Comparison of ENCODE assay signal across 1 cellular context in the genomic region with DNA sequence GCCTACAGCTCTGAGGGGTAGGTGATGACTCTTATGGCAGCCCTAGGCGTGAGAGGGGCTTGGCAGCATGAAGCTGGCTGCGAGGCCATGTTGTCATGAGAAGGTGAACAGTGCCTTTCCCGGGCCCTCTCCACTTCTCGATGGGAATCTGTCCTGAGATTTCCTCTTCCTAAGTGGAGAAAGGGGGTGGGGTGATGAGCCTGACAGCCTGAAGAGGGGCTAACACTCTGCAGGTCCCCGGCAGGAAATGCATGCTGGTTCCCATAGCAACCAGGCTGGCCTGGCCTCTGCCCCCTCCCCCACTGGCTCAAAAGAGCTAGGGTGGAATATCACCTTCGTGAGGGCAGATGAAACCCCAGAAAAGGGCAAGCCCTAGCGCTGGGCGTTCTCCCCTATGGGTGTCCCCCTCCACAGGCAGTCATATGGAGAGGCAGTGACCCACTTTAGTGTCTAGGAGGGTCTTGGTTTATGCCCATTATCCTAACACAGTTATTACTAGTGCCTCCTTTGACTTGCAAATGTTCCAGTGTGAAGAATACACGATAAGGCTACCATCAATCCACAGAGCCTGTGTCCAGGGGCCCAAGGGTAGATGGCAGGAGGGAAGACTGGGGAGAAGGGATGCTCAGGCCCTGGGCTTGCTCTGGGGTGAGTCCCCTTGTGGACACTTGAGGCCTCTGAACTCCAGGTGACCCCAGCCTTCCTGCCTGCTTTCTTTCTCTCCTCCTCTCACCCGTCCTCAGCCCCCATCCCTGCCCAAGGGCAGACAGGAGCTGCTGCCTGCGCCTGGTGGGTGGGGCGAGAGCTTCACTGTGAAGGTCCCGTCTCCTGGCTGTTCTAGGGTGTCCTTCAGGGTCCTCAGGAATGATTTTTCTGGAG.
TF ChIP-seq lines count a peak whose summit lies in the region.

No MANE protein-coding gene starts in this region.

TF ChIP-seq in H1, 55 proteins besides CTCF, POLR2A, EP300 and RAD21:
- TF ChIP-seq SP1 (IDR thresholded peaks at IDR 0.05; ENCODE audit: low read depth, low read length) (peak; percentile 79), SIN3A (conservative IDR thresholded peaks at IDR 0.05 in 1 of 2, IDR thresholded peaks at IDR 0.05 in 1 of 2; ENCODE audit: low read depth in 1 of 2, low read length in 2 of 2) (peak in 1 of 2 experiments; percentile 92; a peak in 2 of 4 replicates), RXRA (IDR thresholded peaks at IDR 0.05; ENCODE audit: insufficient read depth, low read depth, low read length) (peak; percentile 93), BRCA1 (IDR thresholded peaks at IDR 0.05; ENCODE audit: low read depth, low read length) (no peak), MAFK (IDR thresholded peaks at IDR 0.05; ENCODE audit: low read depth, low read length) (no peak), SP4 (IDR thresholded peaks at IDR 0.05; ENCODE audit: low read length) (no peak), ASH2L (IDR thresholded peaks at IDR 0.05; ENCODE audit: low read length) (peak; percentile 63), SRF (IDR thresholded peaks at IDR 0.05; ENCODE audit: low read depth, low read length) (no peak), CEBPB (IDR thresholded peaks at IDR 0.05; ENCODE audit: low read depth, low read length) (no peak), RBBP5 (IDR thresholded peaks at IDR 0.05; ENCODE audit: borderline replicate concordance, low read depth, low read length) (no peak; the same call in 1 of the 2 replicates), FOSL1 (IDR thresholded peaks at IDR 0.05; ENCODE audit: insufficient read depth, low read depth, low read length) (no peak), SAP30 (IDR thresholded peaks at IDR 0.05; ENCODE audit: insufficient read depth, insufficient replicate concordance, low read length) (no peak), GTF2F1 (IDR thresholded peaks at IDR 0.05; ENCODE audit: borderline replicate concordance, low read depth, low read length) (no peak)
- TF ChIP-seq, protein P1, sequence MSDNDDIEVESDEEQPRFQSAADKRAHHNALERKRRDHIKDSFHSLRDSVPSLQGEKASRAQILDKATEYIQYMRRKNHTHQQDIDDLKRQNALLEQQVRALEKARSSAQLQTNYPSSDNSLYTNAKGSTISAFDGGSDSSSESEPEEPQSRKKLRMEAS (IDR thresholded peaks at IDR 0.05) = no peak
- TF ChIP-seq, protein P2, sequence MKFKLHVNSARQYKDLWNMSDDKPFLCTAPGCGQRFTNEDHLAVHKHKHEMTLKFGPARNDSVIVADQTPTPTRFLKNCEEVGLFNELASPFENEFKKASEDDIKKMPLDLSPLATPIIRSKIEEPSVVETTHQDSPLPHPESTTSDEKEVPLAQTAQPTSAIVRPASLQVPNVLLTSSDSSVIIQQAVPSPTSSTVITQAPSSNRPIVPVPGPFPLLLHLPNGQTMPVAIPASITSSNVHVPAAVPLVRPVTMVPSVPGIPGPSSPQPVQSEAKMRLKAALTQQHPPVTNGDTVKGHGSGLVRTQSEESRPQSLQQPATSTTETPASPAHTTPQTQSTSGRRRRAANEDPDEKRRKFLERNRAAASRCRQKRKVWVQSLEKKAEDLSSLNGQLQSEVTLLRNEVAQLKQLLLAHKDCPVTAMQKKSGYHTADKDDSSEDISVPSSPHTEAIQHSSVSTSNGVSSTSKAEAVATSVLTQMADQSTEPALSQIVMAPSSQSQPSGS (IDR thresholded peaks at IDR 0.05; ENCODE audit: low read length) = no peak
TF ChIP-seq in H1: peak in this region for 4.
